8 cellular contexts compared by ENCODE assay signal in genomic region chr1:11013160-11013531, GRCh38.
A peak's percentile ranks its signal among the peaks of the same experiment; 100 is the strongest.
DNase-seq lines count a peak whose midpoint lies in the region; ATAC-seq and TF ChIP-seq lines count a peak whose summit lies in the region.

No MANE protein-coding gene starts in this region.

- no peak for DNase-seq in GM12865 (ENCODE audit: low read depth)
- no peak for DNase-seq in NB4 (ENCODE audit: low read depth)
- no peak for DNase-seq in effector memory CD8-positive, alpha-beta T cell
- DNase-seq in stimulated activated CD4-positive, alpha-beta T cell treated with anti-CD3 and anti-CD28 coated beads, Interleukin-2, amount 100 ng/mL, for 48 hours: no peak
- no peak for DNase-seq in CD1c-positive myeloid dendritic cell (ENCODE audit: extremely low spot score)
- no peak for DNase-seq in NCI-H1417 treated with DMSO at 0.1 percent for 48 hours (lab: John Stamatoyannopoulos, UW)

- H3K27ac Mint-ChIP-seq in effector memory CD8-positive, alpha-beta T cell: peak overlapping the region; percentile 97 to 98

- H3K4me1 ChIP-seq in neuron (ENCODE audit: insufficient read depth, low read length): peaks cover 22% of the 10 kb centered on the region

- no peak for ATAC-seq in effector memory CD8-positive, alpha-beta T cell (replicated peaks)
- no peak for ATAC-seq in HG03460 (IDR thresholded peaks at IDR 0.05; ENCODE audit: unreplicated experiment)

- TF ChIP-seq POLR2A in NB4 (IDR thresholded peaks at IDR 0.05; ENCODE audit: extremely low read depth, insufficient read length): no peak

- no peak overlapping the region for H2AFZ ChIP-seq in neuron (ENCODE audit: low read depth, low read length)

- no peaks in the 10 kb centered on the region for H3K9me3 Mint-ChIP-seq in effector memory CD8-positive, alpha-beta T cell

- H3K27me3 ChIP-seq in neuron (ENCODE audit: insufficient read depth, low read length): no peaks in the 10 kb centered on the region

- H3K4me3 Mint-ChIP-seq in effector memory CD8-positive, alpha-beta T cell: peak overlapping the region; percentile 85 to 86

- peaks cover 38% of the 10 kb centered on the region for H3K36me3 ChIP-seq in neuron (ENCODE audit: insufficient read depth, low read length)

- TF ChIP-seq CTCF in GM12865 (IDR thresholded peaks at IDR 0.05; ENCODE audit: insufficient read depth, low read depth, low read length, missing control alignments) (no peak), NB4 (IDR thresholded peaks at IDR 0.05; ENCODE audit: low read depth, low read length) (no peak)

- H3K36me3 Mint-ChIP-seq in effector memory CD8-positive, alpha-beta T cell (ENCODE audit: insufficient read depth): peaks cover 64% of the 10 kb centered on the region

- no peaks in the 10 kb centered on the region for H3K27me3 Mint-ChIP-seq in effector memory CD8-positive, alpha-beta T cell

- H3K4me3 ChIP-seq in GM12865 (ENCODE audit: low read depth, low read length) (peak overlapping the region; percentile 95), NB4 (ENCODE audit: low read depth, low read length) (peak overlapping the region; percentile 82), neuron (ENCODE audit: low read length) (peak overlapping the region; percentile 98)

- peaks cover 23 to 29% of the 10 kb centered on the region in 2 donors for H3K4me1 Mint-ChIP-seq in effector memory CD8-positive, alpha-beta T cell (ENCODE audit: low read depth in 2 of 2)

- H3K9me3 ChIP-seq in neuron (ENCODE audit: low read length): no peaks in the 10 kb centered on the region
